ENCODE assay signal across 8 cellular contexts in genomic region chr9:113468-114266, GRCh38. TPM values are rescaled to one million over a fixed set of nuclear protein-coding genes. Genes with fewer than 3 reads are reported as not detected.
A peak's percentile ranks its signal among the peaks of the same experiment; 100 is the strongest.
DNase-seq lines count a peak whose midpoint lies in the region; ATAC-seq and TF ChIP-seq lines count a peak whose summit lies in the region.
"Not testable (repeated sequence)": the region's sequence is repeated elsewhere in the genome, so short reads cannot be mapped to it uniquely, and the experiment has no call there.

No MANE protein-coding gene starts in this region.

- H3K36me3 Mint-ChIP-seq in activated naive CD8-positive, alpha-beta T cell, result not testable (repeated sequence)

- in situ Hi-C loops in ACHN (cut with HindIII; ENCODE audit: low pct_ligation_motif_present, low pct_unique_long_range_greater_than_20kb, low sequenced_read_pairs), result not testable (repeated sequence)

- not testable (repeated sequence) for TF ChIP-seq CTCF in fibroblast of lung (conservative IDR thresholded peaks at IDR 0.05 in 1 of 2, IDR thresholded peaks at IDR 0.05 in 1 of 2; ENCODE audit: low read depth in 1 of 2, low read length in 2 of 2); right lobe of liver (IDR thresholded peaks at IDR 0.05)

- H3K4me3 ChIP-seq in SK-N-MC (peak overlapping the region; percentile 73), fibroblast of lung (replicated peaks in 1 of 4; ENCODE audit: control extremely low read depth in 1 of 4, insufficient read depth in 1 of 4, low read depth in 3 of 4, low read length in 4 of 4) (peak overlapping the region in 3 of 4 experiments; percentile 17 to 41 (median 35)), right lobe of liver (peak overlapping the region; percentile 16 to 32 (median 26))

- not testable (repeated sequence) for H3K4me1 ChIP-seq in fibroblast of lung (ENCODE audit: control insufficient read depth, extremely low read depth, insufficient read depth, low read length)
- peaks cover 0 to 19% (median 0%) of the 10 kb centered on the region in 4 donors for H3K4me1 ChIP-seq in right lobe of liver

- H3K79me2 ChIP-seq in fibroblast of lung (ENCODE audit: control insufficient read depth, insufficient read depth, low read length), result not testable (repeated sequence)

- not testable (repeated sequence) for H3K27ac Mint-ChIP-seq in activated naive CD8-positive, alpha-beta T cell

- H3K9ac ChIP-seq in SK-N-MC (ENCODE audit: insufficient read length), result not testable (repeated sequence)
- H3K9ac ChIP-seq in fibroblast of lung (ENCODE audit: insufficient read depth, low read length), result peak overlapping the region; percentile 16

- not testable (repeated sequence) for H2AFZ ChIP-seq in fibroblast of lung (ENCODE audit: low read length)

- H3K27ac ChIP-seq in SK-N-MC; fibroblast of lung (ENCODE audit: insufficient read depth, low read length); right lobe of liver: not testable (repeated sequence)

- TF ChIP-seq POLR2A in right lobe of liver (IDR thresholded peaks at IDR 0.05), result not testable (repeated sequence)

- H3K4me3 Mint-ChIP-seq in activated naive CD8-positive, alpha-beta T cell, result peak overlapping the region; percentile 68

- not testable (repeated sequence) for H3K9me3 ChIP-seq in SK-N-MC (ENCODE audit: low read depth, low read length); fibroblast of lung (ENCODE audit: control insufficient read depth, insufficient read depth, low read depth, low read length); right lobe of liver

- ATAC-seq in GM18907 (IDR thresholded peaks at IDR 0.05; ENCODE audit: unreplicated experiment) (peak; percentile 73), HG03045 (IDR thresholded peaks at IDR 0.05; ENCODE audit: unreplicated experiment) (peak; percentile 67), right lobe of liver (peak; percentile 60 to 80 (median 70)), sciatic nerve (peak; percentile 69)

- 0% methylated on average over 11 of the region's 111 CpGs for WGBS in right lobe of liver (ENCODE audit: insufficient coverage, low coverage, low lambda C conversion rate, missing lambda C conversion rate)

- H3K27me3 Mint-ChIP-seq in activated naive CD8-positive, alpha-beta T cell, result peaks cover 31% of the 10 kb centered on the region

- H3K4me1 Mint-ChIP-seq in activated naive CD8-positive, alpha-beta T cell (ENCODE audit: low read depth), result peaks cover 27% of the 10 kb centered on the region

- DNase-seq in ACHN (peak; percentile 3), right lobe of liver (peak in 2 of 3 donors; percentile 47 to 56), sciatic nerve (ENCODE audit: low spot score) (peak; percentile 62)
- DNase-seq in SK-N-MC (ENCODE audit: low read depth, low spot score); fibroblast of lung (ENCODE audit: low read depth in 2 of 2): not testable (repeated sequence)

- H3K4me2 ChIP-seq in fibroblast of lung (ENCODE audit: extremely low read depth, insufficient read depth, low read length), result peak overlapping the region; percentile 59

- not testable (repeated sequence) for H4K20me1 ChIP-seq in fibroblast of lung (ENCODE audit: control insufficient read depth, extremely low read depth, insufficient read depth, low read length)

- intact Hi-C loops in right lobe of liver (cut with DNase I); sciatic nerve (cut with DNase I): not testable (repeated sequence)

- not testable (repeated sequence) for H3K36me3 ChIP-seq in SK-N-MC (ENCODE audit: insufficient read depth, low read length); fibroblast of lung (ENCODE audit: control insufficient read depth, insufficient read depth, low read length); right lobe of liver

- not testable (repeated sequence) for H3K9me3 Mint-ChIP-seq in activated naive CD8-positive, alpha-beta T cell (ENCODE audit: low read depth)

- H3K27me3 ChIP-seq in fibroblast of lung (ENCODE audit: control insufficient read depth, insufficient read depth, low read length), result peaks cover 22% of the 10 kb centered on the region
- not testable (repeated sequence) for H3K27me3 ChIP-seq in right lobe of liver

RNA-seq across cellular contexts. Expression of gene FOXD4, which starts 4.5 kb away (rescaled TPM):
- total RNA-seq in fibroblast of lung, result 0.17 and 0.26 TPM in 2 replicates
- 0.03 and 0.06 TPM in 2 replicates for polyA plus RNA-seq in fibroblast of lung
- polyA plus RNA-seq in fibroblast of lung (2012), result 0.10 and 0.13 TPM in 2 replicates
- not detected in 2 replicates for polyA minus RNA-seq in fibroblast of lung (ENCODE audit: low replicate concordance)
- not detected for total RNA-seq in right lobe of liver
- 0.45 TPM for total RNA-seq in sciatic nerve
